ENCODE assay signal across 23 cellular contexts in genomic region chr7:1364906-1365570, GRCh38.
"Had no signal": no experiment of that assay in that cellular context is flagged by ENCODE, and none has a peak within 500 bp of the region (broad histone marks: within the 10 kb centered on the region; RNA-seq: fewer than 3 reads in every experiment).

No MANE protein-coding gene starts in this region.

- H3K9ac ChIP-seq: KMS-11 had no signal

- H3K4me3 ChIP-seq: K562, SJSA1, SK-N-MC had no signal

- H3K9me3 ChIP-seq: SJSA1 had no signal

- DNase-seq: Kasumi-1, MM.1S, NCI-H1092 treated with DMSO at 0.1 percent for 48 hours, NCI-H1436, NCI-H187, NCI-H2029, NCI-H2081 treated with DMSO at 0.1 percent for 48 hours, NCI-H2171, NCI-H226, NCI-H446, NCI-H510A, NCI-H524 treated with DMSO at 0.1 percent for 48 hours, NCI-H69, NCI-H774, SIG-M5 had no signal

- ATAC-seq: K562, Panc1 had no signal

- H3K4me2 ChIP-seq: KMS-11 had no signal

- H3K4me1 ChIP-seq: SJSA1 had no signal

- FAIRE-seq: HTR-8/SVneo, K562 had no signal

- H3K36me3 ChIP-seq: SJSA1 had no signal

- H3K27ac ChIP-seq: HL-60, KMS-11, RWPE1, SJSA1, SK-N-MC had no signal
